17 cellular contexts compared by ENCODE assay signal in the genomic region with DNA sequence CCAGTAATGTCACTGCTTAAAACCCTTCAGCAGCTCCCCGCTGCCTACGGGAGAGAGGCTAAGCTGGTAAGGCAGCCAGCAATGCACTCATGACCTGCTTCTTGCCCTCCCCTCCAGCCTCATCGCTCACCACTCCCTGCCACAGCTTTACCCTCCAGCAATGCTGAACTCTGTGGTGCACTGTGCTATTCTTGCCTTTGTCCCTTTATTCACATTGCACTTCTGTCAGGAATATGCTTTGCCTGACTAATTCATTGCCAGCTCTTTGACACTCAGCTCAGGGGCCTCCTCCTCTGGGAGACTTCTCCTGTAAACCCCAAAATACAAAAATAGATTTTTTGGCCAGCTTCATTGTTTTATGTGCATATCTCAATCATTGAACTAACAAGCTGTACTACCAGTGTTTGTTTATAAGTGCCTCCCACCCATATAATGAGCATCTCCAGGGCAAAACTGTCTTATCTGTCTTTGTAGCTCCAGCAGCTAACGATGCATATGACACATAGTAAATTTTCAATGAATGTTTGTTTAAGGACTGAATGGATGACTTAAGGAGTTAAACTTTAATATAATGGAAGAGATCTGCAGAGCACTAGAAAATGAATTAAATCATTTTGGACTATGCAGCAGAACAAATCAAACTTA. TPM values are rescaled to one million over a fixed set of nuclear protein-coding genes. Genes with fewer than 3 reads are reported as not detected.
DNase-seq lines count a peak whose midpoint lies in the region; ATAC-seq and TF ChIP-seq lines count a peak whose summit lies in the region.
"Had no signal": no experiment of that assay in that cellular context is flagged by ENCODE, and none has a peak within 500 bp of the region (broad histone marks: within the 10 kb centered on the region; RNA-seq: fewer than 3 reads in every experiment).

No MANE protein-coding gene starts in this region.

- DNase-seq in COLO829 (ENCODE audit: low spot score): peak; percentile 44
- peak; percentile 15 for DNase-seq in GM23248
- DNase-seq in adipocyte (ENCODE audit: low read depth): peak; percentile 36
- DNase-seq in left lung: no peak
- no peak for DNase-seq in hepatic stellate cell (ENCODE audit: low spot score)
- DNase-seq: activated naive CD8-positive, alpha-beta T cell treated with anti-CD3 and anti-CD28 coated beads for 36 hours; activated T-cell treated with anti-CD3 and anti-CD28 coated beads, Interleukin-2, amount 50 U/mL, for 48 hours; midbrain; NCI-H1436 treated with DMSO at 0.1 percent for 48 hours; NCI-H82; SHP77; stimulated activated naive CD8-positive, alpha-beta T cell treated with anti-CD3 and anti-CD28 coated beads, Interleukin-15, amount 100 ng/mL, for 72 hours; T-helper 9 cell had no signal

- no peaks in the 10 kb centered on the region for H3K79me2 ChIP-seq in GM23248 (ENCODE audit: insufficient read depth)

- H3K36me3 ChIP-seq in GM23248 (ENCODE audit: low read depth) (no peaks in the 10 kb centered on the region), adipocyte (ENCODE audit: control insufficient read depth, insufficient read depth, low read length, severe bottlenecking) (no peaks in the 10 kb centered on the region), left lung (no peaks in the 10 kb centered on the region)
- H3K36me3 ChIP-seq: BLaER1 treated with 17β-estradiol and CSF1 and Interleukin-3, amounts not matched to agents 10 nM and 100 nM had no signal

- H3F3A ChIP-seq in GM23248 (ENCODE audit: insufficient read depth): no peaks in the 10 kb centered on the region

- no peak overlapping the region for H3K4me2 ChIP-seq in GM23248 (ENCODE audit: unreplicated experiment)
- H3K4me2 ChIP-seq: BLaER1 treated with 17β-estradiol and CSF1 and Interleukin-3, amounts not matched to agents 10 nM and 100 nM had no signal

- ATAC-seq in left lung (peak; percentile 75), GM21723 (IDR thresholded peaks at IDR 0.05; ENCODE audit: unreplicated experiment) (no peak), GM18870 (IDR thresholded peaks at IDR 0.05; ENCODE audit: unreplicated experiment) (no peak), HG03342 (IDR thresholded peaks at IDR 0.05; ENCODE audit: unreplicated experiment) (no peak)
- ATAC-seq: stimulated activated naive CD8-positive, alpha-beta T cell treated with anti-CD3 and anti-CD28 coated beads, Interleukin-15, amount 100 ng/mL, for 72 hours had no signal

- no peak for TF ChIP-seq CTCF in left lung (IDR thresholded peaks at IDR 0.05)

- H3K4me3 ChIP-seq in GM23248 (no peak overlapping the region), adipocyte (ENCODE audit: low read length) (no peak overlapping the region), left lung (no peak overlapping the region)
- H3K4me3 ChIP-seq: BLaER1 treated with 17β-estradiol and CSF1 and Interleukin-3, amounts not matched to agents 10 nM and 100 nM had no signal

- no peaks in the 10 kb centered on the region for H3K9me2 ChIP-seq in GM23248 (ENCODE audit: insufficient read depth)

- WGBS in GM23248 (ENCODE audit: low coverage in 1 of 2, low lambda C conversion rate in 2 of 2, missing lambda C conversion rate in 2 of 2), 2 experiments: 85 to 88% methylated on average over 4 of the region's 4 CpGs

- H3K9me3 ChIP-seq in GM23248 (ENCODE audit: low read depth) (no peaks in the 10 kb centered on the region), adipocyte (ENCODE audit: control insufficient read depth, low read length) (no peaks in the 10 kb centered on the region), left lung (no peaks in the 10 kb centered on the region)

- in situ Hi-C loops in GM23248 (cut with MboI): no loop called here

- H3K9ac ChIP-seq in GM23248 (no peak overlapping the region), adipocyte (ENCODE audit: low read length) (no peak overlapping the region)
- H3K9ac ChIP-seq: BLaER1 treated with 17β-estradiol and CSF1 and Interleukin-3, amounts not matched to agents 10 nM and 100 nM had no signal

- no peak overlapping the region for H2AFZ ChIP-seq in GM23248

- no peaks in the 10 kb centered on the region for H3K27me3 ChIP-seq in GM23248 (replicated peaks; ENCODE audit: insufficient read depth)
- H3K27me3 ChIP-seq in adipocyte (replicated peaks; ENCODE audit: control insufficient read depth, insufficient read depth, low read length): peaks cover 14% of the 10 kb centered on the region
- peaks cover 0 to 6% of the 10 kb centered on the region in 2 donors for H3K27me3 ChIP-seq in left lung
- H3K27me3 ChIP-seq: BLaER1 treated with 17β-estradiol and CSF1 and Interleukin-3, amounts not matched to agents 10 nM and 100 nM had no signal

- H4K20me1 ChIP-seq in GM23248 (ENCODE audit: insufficient read depth): no peaks in the 10 kb centered on the region
- H4K20me1 ChIP-seq: BLaER1 treated with 17β-estradiol and CSF1 and Interleukin-3, amounts not matched to agents 10 nM and 100 nM had no signal

- intact Hi-C loops in left lung (cut with DNase I): no loop called here

- H3K4me1 ChIP-seq in GM23248 (ENCODE audit: insufficient read depth): peaks cover 15% of the 10 kb centered on the region
- H3K4me1 ChIP-seq in adipocyte (ENCODE audit: control insufficient read depth, insufficient read depth, low read length): no peaks in the 10 kb centered on the region
- no peaks in the 10 kb centered on the region for H3K4me1 ChIP-seq in left lung

- H3K27ac ChIP-seq in GM23248: no peak overlapping the region
- H3K27ac ChIP-seq in left lung: no peak overlapping the region
- H3K27ac ChIP-seq: BLaER1 treated with 17β-estradiol and CSF1 and Interleukin-3, amounts not matched to agents 10 nM and 100 nM had no signal

RNA-seq across cellular contexts. Expression of a gene that starts 8.2 kb away (rescaled TPM):
- 1.6 and 2.1 TPM in 2 replicates for total RNA-seq in GM23248 (2014; rRNA removed; shearing (Covaris generic))
- 0.95 and 1.1 TPM in 2 replicates for polyA plus RNA-seq in GM23248 (2016; fragmentation: Nextera tagmentation; extraction: Ambion mirVana)
- under 1 TPM; 0.79 to 0.94 TPM for total RNA-seq in left lung

Comparison
In these comparisons a context has a peak if more than half of its experiments do, and no peak if none do; other contexts are left out.
1. DNase-seq: peak in COLO829 (single experiment), GM23248 (single experiment) and adipocyte (single experiment); none in left lung (0 of 2) and hepatic stellate cell (single experiment).